19 cellular contexts compared by ENCODE assay signal in the genomic region with DNA sequence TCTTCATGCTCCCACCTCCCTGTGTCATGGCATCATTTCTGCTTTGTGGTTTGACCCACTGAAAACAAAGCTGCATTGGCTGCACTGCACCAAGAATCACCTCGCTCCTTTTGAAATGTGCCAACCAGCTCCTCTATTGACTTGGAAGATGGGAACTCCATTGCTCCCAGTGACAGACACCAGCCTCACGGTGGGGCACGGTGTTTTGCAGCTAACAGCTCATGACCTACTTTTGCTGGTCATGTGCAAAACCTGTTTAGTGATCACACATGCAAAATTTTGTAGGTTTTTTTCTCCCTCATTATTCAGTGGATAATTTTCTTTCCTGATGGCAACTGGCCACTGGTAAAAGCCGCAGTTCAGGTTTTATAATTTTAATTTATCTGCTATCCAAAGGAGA. TPM values are rescaled to one million over a fixed set of nuclear protein-coding genes. Genes with fewer than 3 reads are reported as not detected.
DNase-seq lines count a peak whose midpoint lies in the region; ATAC-seq, FAIRE-seq and TF ChIP-seq lines count a peak whose summit lies in the region.
"Had no signal": no experiment of that assay in that cellular context is flagged by ENCODE, and none has a peak within 500 bp of the region (broad histone marks: within the 10 kb centered on the region; RNA-seq: fewer than 3 reads in every experiment).

No MANE protein-coding gene starts in this region.

- ATAC-seq in esophagus mucosa (peak; percentile 44), pancreas (peak in 3 of 4 donors; percentile 25 to 66 (median 32)), HepG2 (no peak), HG03571 (IDR thresholded peaks at IDR 0.05; ENCODE audit: unreplicated experiment) (no peak)

- peak; percentile 90 for DNase-seq in G401 (ENCODE audit: low spot score)
- DNase-seq in bronchial epithelial cell (ENCODE audit: low read depth): no peak
- no peak for DNase-seq in pancreas
- no peak for DNase-seq in tibial artery
- no peak for DNase-seq in NCI-H1417 treated with DMSO at 0.1 percent for 48 hours (lab: John Stamatoyannopoulos, UW)
- DNase-seq in HepG2 (ENCODE audit: low spot score): no peak
- DNase-seq: ACHN; CD4-positive, alpha-beta memory T cell; DMS153; DMS79 treated with DMSO at 0.1 percent for 48 hours; EL; GDM1; H9; IMR-90 had no signal

- no peak for TF ChIP-seq EP300 in HepG2 (IDR thresholded peaks at IDR 0.05; ENCODE audit: low read depth in 2 of 2, low read length in 2 of 2)
- TF ChIP-seq EP300 in HepG2 (CRISPR knock-in tag; IDR thresholded peaks at IDR 0.05; ENCODE audit: borderline replicate concordance): no peak

- TF ChIP-seq RAD21 in HepG2 (CRISPR knock-in tag; IDR thresholded peaks at IDR 0.05): no peak

- BruUV-seq in HepG2 (replicated peaks; lab: Mats Ljungman, UMichigan): no TSS peak

- no peak overlapping the region for H2AFZ ChIP-seq in HepG2 (ENCODE audit: low read length)
- H2AFZ ChIP-seq: GM23338 had no signal

- no peak overlapping the region for H3K9ac ChIP-seq in HepG2 (ENCODE audit: insufficient read depth, low read depth, low read length)

- CTCF ChIA-PET in HepG2 (lab: Yijun Ruan, JAX; ENCODE audit: low intra/inter-chr PET ratio, low total read pairs): no interaction called here

- in situ Hi-C loops in G401 (cut with HindIII; ENCODE audit: low sequenced_read_pairs): no loop called here
- in situ Hi-C loops in HepG2 (cut with HindIII; ENCODE audit: extremely low pct_ligation_motif_present, low pct_unique_long_range_greater_than_20kb): no loop called here

- no peaks in the 10 kb centered on the region for H4K20me1 ChIP-seq in HepG2 (ENCODE audit: insufficient read depth, low read length)

- H3K9me3 ChIP-seq in pancreas: no peaks in the 10 kb centered on the region
- no peaks in the 10 kb centered on the region for H3K9me3 ChIP-seq in tibial artery
- H3K9me3 ChIP-seq in HepG2 (ENCODE audit: low read length): no peaks in the 10 kb centered on the region

- H3K27ac ChIP-seq in pancreas (no peak overlapping the region), tibial artery (no peak overlapping the region), HepG2 (ENCODE audit: extremely low read length, insufficient read depth, low read length) (no peak overlapping the region)

- no peak for TF ChIP-seq POLR2A in HepG2 (IDR thresholded peaks at IDR 0.05; ENCODE audit: insufficient read depth in 1 of 2, low read depth in 2 of 2, low read length in 2 of 2)

- FAIRE-seq in bronchial epithelial cell (lab: Jason Lieb, UNC): peak; percentile 55
- FAIRE-seq in pancreas (lab: Jason Lieb, UNC): no peak
- FAIRE-seq in HepG2 (lab: Jason Lieb, UNC): no peak
- FAIRE-seq: GM12892, HTR-8/SVneo had no signal

- POLR2A ChIA-PET in HepG2 (lab: Yijun Ruan, JAX): no interaction called here

- WGBS in pancreas, 2 donors: 37 to 41% methylated on average over 4 of the region's 4 CpGs
- WGBS in HepG2 (ENCODE audit: low lambda C conversion rate): 90% methylated on average over 4 of the region's 4 CpGs

- H3K4me2 ChIP-seq in HepG2 (ENCODE audit: low read depth, low read length): no peak overlapping the region
- H3K4me2 ChIP-seq: GM23338 had no signal

- TF ChIP-seq CTCF in bronchial epithelial cell (IDR thresholded peaks at IDR 0.05; ENCODE audit: insufficient read depth, low read length, severe bottlenecking): no peak
- no peak for TF ChIP-seq CTCF in pancreas (IDR thresholded peaks at IDR 0.05)
- TF ChIP-seq CTCF in tibial artery (IDR thresholded peaks at IDR 0.05): no peak
- TF ChIP-seq CTCF in HepG2 (CRISPR knock-in tag; IDR thresholded peaks at IDR 0.05): no peak

- H3K27me3 ChIP-seq in bronchial epithelial cell (ENCODE audit: control insufficient read depth, insufficient read depth, low read length): no peaks in the 10 kb centered on the region
- H3K27me3 ChIP-seq in pancreas: no peaks in the 10 kb centered on the region
- no peaks in the 10 kb centered on the region for H3K27me3 ChIP-seq in tibial artery
- no peaks in the 10 kb centered on the region for H3K27me3 ChIP-seq in HepG2 (ENCODE audit: control insufficient read depth in 1 of 2, insufficient read depth in 2 of 2, low read length in 2 of 2)

- no peaks in the 10 kb centered on the region for H3K36me3 ChIP-seq in bronchial epithelial cell (ENCODE audit: control insufficient read depth, insufficient read depth, low read length)
- no peaks in the 10 kb centered on the region for H3K36me3 ChIP-seq in pancreas
- H3K36me3 ChIP-seq in tibial artery: peaks cover 0 to 16% (median 0%) of the 10 kb centered on the region in 3 donors
- H3K36me3 ChIP-seq in HepG2 (replicated peaks in 1 of 2; ENCODE audit: control insufficient read depth in 1 of 2, insufficient read depth in 2 of 2, low read length in 2 of 2): peaks cover 0 to 3% of the 10 kb centered on the region in 2 experiments; a peak in 1 of 5 replicates

- intact Hi-C loops in pancreas (cut with DNase I) (no loop called here), tibial artery (cut with DNase I; ENCODE audit: low total_unique reads) (no loop called here), HepG2 (cut with micrococcal nuclease; ENCODE audit: unreplicated experiment) (no loop called here)

- H3K4me3 ChIP-seq in bronchial epithelial cell (ENCODE audit: low read depth, low read length) (no peak overlapping the region), pancreas (no peak overlapping the region), tibial artery (no peak overlapping the region), HepG2 (replicated peaks in 1 of 3; ENCODE audit: insufficient read depth in 1 of 3, low read depth in 2 of 3, low read length in 3 of 3) (no peak overlapping the region)
- H3K4me3 ChIP-seq: GM23338 had no signal

- no peaks in the 10 kb centered on the region for H3K79me2 ChIP-seq in HepG2 (ENCODE audit: insufficient read depth, low read length)

- H3K4me1 ChIP-seq in pancreas (peaks cover 0 to 3% (median 0%) of the 10 kb centered on the region in 3 donors), tibial artery (peaks cover 0 to 8% (median 6%) of the 10 kb centered on the region in 4 donors), HepG2 (ENCODE audit: insufficient read depth, low read length) (no peaks in the 10 kb centered on the region)

TF ChIP-seq in HepG2, 621 proteins besides CTCF, POLR2A, EP300 and RAD21 (continues in another document):
- TF ChIP-seq RARA (CRISPR knock-in tag; IDR thresholded peaks at IDR 0.05): no peak

RNA-seq across cellular contexts. Expression of gene ARFGAP2, which starts 36.8 kb away (rescaled TPM):
- total RNA-seq in G401 (2014; rRNA removed; shearing (Covaris generic)): 119 and 166 TPM in 2 replicates
- 99.7 and 105 TPM in 2 replicates for total RNA-seq in bronchial epithelial cell
- total RNA-seq in esophagus mucosa: 77.9 TPM
- 10 to 100 TPM; 40.1 to 67.5 (median 61.4) TPM for total RNA-seq in pancreas
- polyA plus RNA-seq in pancreas: 10 to 100 TPM; 73.1 to 78.9 TPM
- 67.9 and 75.3 TPM in 2 replicates for total RNA-seq in HepG2 (2016; rRNA removed; fragmentation: Illumina TruSeq; extraction: Trizol)
- total RNA-seq in HepG2 (2016; cell fraction: cytosol; rRNA removed; fragmentation: Illumina TruSeq; extraction: Trizol; ENCODE audit: low read depth): 26.0 and 28.5 TPM in 2 replicates
- total RNA-seq in HepG2 (2016; cell fraction: insoluble cytoplasmic fraction; rRNA removed; fragmentation: Illumina TruSeq; extraction: Trizol): 60.7 and 78.7 TPM in 2 replicates
- 25.6 and 29.2 TPM in 2 replicates for total RNA-seq in HepG2 (2016; cell fraction: membrane; rRNA removed; fragmentation: Illumina TruSeq; extraction: Trizol)
- total RNA-seq in HepG2 (2016; cell fraction: nucleus; rRNA removed; fragmentation: Illumina TruSeq; extraction: Trizol): 63.0 and 73.9 TPM in 2 replicates
- 32.3 and 40.5 TPM in 2 replicates for polyA plus RNA-seq in HepG2 (2011; rRNA removed)
- polyA plus RNA-seq in HepG2 (2011; cell fraction: cytosol; rRNA removed): 49.9 and 52.5 TPM in 2 replicates
- polyA plus RNA-seq in HepG2 (2011; cell fraction: nucleus; rRNA removed): 135 and 137 TPM in 2 replicates
- polyA plus RNA-seq in HepG2 (2012): 36.2 and 56.4 TPM in 2 replicates
- 5.1 and 6.2 TPM in 2 replicates for polyA plus RNA-seq in HepG2 (2016; cell fraction: cytosol; fragmentation: Illumina TruSeq; extraction: Trizol; ENCODE audit: low read depth)
- 34.1 and 42.3 TPM in 2 replicates for polyA plus RNA-seq in HepG2 (2016; cell fraction: insoluble cytoplasmic fraction; fragmentation: Illumina TruSeq; extraction: Trizol; ENCODE audit: low read depth)
- polyA plus RNA-seq in HepG2 (2016; cell fraction: membrane; fragmentation: Illumina TruSeq; extraction: Trizol; ENCODE audit: low read depth): 10.4 and 11.9 TPM in 2 replicates
- polyA plus RNA-seq in HepG2 (2016; cell fraction: nucleus; fragmentation: Illumina TruSeq; extraction: Trizol; ENCODE audit: insufficient read depth, low read depth): 93.3 and 105 TPM in 2 replicates
- polyA minus RNA-seq in HepG2 (2011; rRNA and poly(A)+ RNA removed; ENCODE audit: low replicate concordance): 128 and 215 TPM in 2 replicates
- polyA minus RNA-seq in HepG2 (2011; cell fraction: cytosol; rRNA and poly(A)+ RNA removed): 18.9 and 27.2 TPM in 2 replicates
- 108 and 119 TPM in 2 replicates for polyA minus RNA-seq in HepG2 (2011; cell fraction: nucleus; rRNA and poly(A)+ RNA removed)

RNA-seq across cellular contexts. Expression of gene PACSIN3, which starts 46.4 kb away (rescaled TPM):
- 83.4 and 88.1 TPM in 2 replicates for total RNA-seq in G401 (2014; rRNA removed; shearing (Covaris generic))
- total RNA-seq in bronchial epithelial cell (63.2 and 97.1 TPM in 2 replicates), esophagus mucosa (55.3 TPM), pancreas (10 to 100 TPM; 16.5 to 39.9 (median 29.6) TPM), HepG2 (2016; rRNA removed; fragmentation: Illumina TruSeq; extraction: Trizol) (86.4 and 93.3 TPM in 2 replicates)
- polyA plus RNA-seq in pancreas (10 to 100 TPM; 28.1 to 31.3 TPM), HepG2 (2011; rRNA removed) (47.9 and 56.8 TPM in 2 replicates)
- 23.5 and 25.6 TPM in 2 replicates for total RNA-seq in HepG2 (2016; cell fraction: cytosol; rRNA removed; fragmentation: Illumina TruSeq; extraction: Trizol; ENCODE audit: low read depth)
- total RNA-seq in HepG2 (2016; cell fraction: insoluble cytoplasmic fraction; rRNA removed; fragmentation: Illumina TruSeq; extraction: Trizol): 85.9 and 101 TPM in 2 replicates
- total RNA-seq in HepG2 (2016; cell fraction: membrane; rRNA removed; fragmentation: Illumina TruSeq; extraction: Trizol): 44.9 and 52.0 TPM in 2 replicates
- total RNA-seq in HepG2 (2016; cell fraction: nucleus; rRNA removed; fragmentation: Illumina TruSeq; extraction: Trizol): 48.3 and 58.6 TPM in 2 replicates
- polyA plus RNA-seq in HepG2 (2011; cell fraction: cytosol; rRNA removed): 46.8 and 58.3 TPM in 2 replicates
- 69.7 and 70.5 TPM in 2 replicates for polyA plus RNA-seq in HepG2 (2011; cell fraction: nucleus; rRNA removed)
- polyA plus RNA-seq in HepG2 (2012): 37.6 and 45.0 TPM in 2 replicates
- polyA plus RNA-seq in HepG2 (2016; cell fraction: cytosol; fragmentation: Illumina TruSeq; extraction: Trizol; ENCODE audit: low read depth): 19.9 and 22.2 TPM in 2 replicates
- polyA plus RNA-seq in HepG2 (2016; cell fraction: insoluble cytoplasmic fraction; fragmentation: Illumina TruSeq; extraction: Trizol; ENCODE audit: low read depth): 75.8 and 91.5 TPM in 2 replicates
- 36.6 and 40.8 TPM in 2 replicates for polyA plus RNA-seq in HepG2 (2016; cell fraction: membrane; fragmentation: Illumina TruSeq; extraction: Trizol; ENCODE audit: low read depth)
- 92.3 and 96.2 TPM in 2 replicates for polyA plus RNA-seq in HepG2 (2016; cell fraction: nucleus; fragmentation: Illumina TruSeq; extraction: Trizol; ENCODE audit: insufficient read depth, low read depth)
- polyA minus RNA-seq in HepG2 (2011; rRNA and poly(A)+ RNA removed; ENCODE audit: low replicate concordance): 46.1 and 86.9 TPM in 2 replicates
- polyA minus RNA-seq in HepG2 (2011; cell fraction: cytosol; rRNA and poly(A)+ RNA removed): 31.6 and 35.2 TPM in 2 replicates
- polyA minus RNA-seq in HepG2 (2011; cell fraction: nucleus; rRNA and poly(A)+ RNA removed): 26.5 and 27.4 TPM in 2 replicates

Comparison
In these comparisons a context has a peak if more than half of its experiments do, and no peak if none do; other contexts are left out.
1. ATAC-seq: peak in esophagus mucosa (single experiment) and pancreas (3 of 4); none in HepG2 (single experiment) and HG03571 (single experiment).